ENCODE assay signal across 8 cellular contexts in the genomic region with DNA sequence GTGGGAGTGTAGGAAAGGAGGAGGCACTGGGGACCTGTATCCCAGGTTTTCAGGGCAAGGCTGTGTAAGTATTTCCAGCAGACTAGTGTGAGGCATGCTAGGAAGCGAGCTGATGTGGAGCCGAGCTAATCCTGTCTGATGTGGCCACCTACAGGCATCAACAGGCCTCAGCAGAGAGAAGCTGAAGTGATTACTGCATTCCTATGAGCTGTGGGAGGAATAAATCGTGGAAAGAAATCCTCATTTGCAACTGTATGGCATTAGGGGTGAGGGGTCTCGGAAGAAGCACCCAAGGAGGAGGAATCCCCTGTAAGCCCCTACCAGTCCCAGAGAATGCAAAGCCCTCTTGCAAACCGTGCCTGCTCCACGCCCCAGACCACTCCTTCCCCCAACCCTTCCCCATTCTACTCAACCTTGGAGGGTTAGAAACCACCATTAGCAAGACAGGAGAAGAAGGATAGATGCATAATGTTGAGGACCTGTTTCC. TPM values are rescaled to one million over a fixed set of nuclear protein-coding genes. Genes with fewer than 3 reads are reported as not detected.
DNase-seq lines count a peak whose midpoint lies in the region; ATAC-seq and TF ChIP-seq lines count a peak whose summit lies in the region.

No MANE protein-coding gene starts in this region.

- no peak overlapping the region for H2AFZ ChIP-seq in trophoblast cell (ENCODE audit: insufficient read depth, low read length, poor library complexity)

- H3K4me1 ChIP-seq in trophoblast cell (ENCODE audit: control insufficient read depth in 1 of 2, insufficient read depth in 2 of 2, low read length in 2 of 2) = peaks cover 2 to 3% of the 10 kb centered on the region in 2 experiments

- ATAC-seq in HG02938 (IDR thresholded peaks at IDR 0.05; ENCODE audit: unreplicated experiment) (no peak), HG03439 (IDR thresholded peaks at IDR 0.05; ENCODE audit: unreplicated experiment) (no peak)

- H2AK5ac ChIP-seq in trophoblast cell (ENCODE audit: low read length) = no peak overlapping the region

- no peak overlapping the region for H4K8ac ChIP-seq in trophoblast cell (ENCODE audit: low read depth, low read length)

- no peaks in the 10 kb centered on the region for H3K79me1 ChIP-seq in trophoblast cell (ENCODE audit: low read length)

- H3K4me3 ChIP-seq in foreskin fibroblast (ENCODE audit: low read depth in 1 of 2, low read length in 2 of 2) = no peak overlapping the region
- no peak overlapping the region for H3K4me3 ChIP-seq in trophoblast cell (ENCODE audit: low read depth, low read length)

- H2BK5ac ChIP-seq in trophoblast cell (ENCODE audit: low read depth, low read length, poor library complexity) = no peak overlapping the region

- H3K9me3 ChIP-seq in trophoblast cell (ENCODE audit: insufficient read depth, low read depth, low read length) = no peaks in the 10 kb centered on the region

- H3K36me3 ChIP-seq in trophoblast cell (ENCODE audit: control insufficient read depth in 1 of 2, insufficient read depth in 2 of 2, low read length in 2 of 2) = no peaks in the 10 kb centered on the region

- no peak overlapping the region for H3K23ac ChIP-seq in trophoblast cell (ENCODE audit: low read length)

- no peak overlapping the region for H4K91ac ChIP-seq in trophoblast cell (ENCODE audit: low read depth, low read length)

- no peak overlapping the region for H3K27ac ChIP-seq in trophoblast cell (ENCODE audit: low read depth, low read length)

- no peak overlapping the region for H2BK120ac ChIP-seq in trophoblast cell (ENCODE audit: insufficient read depth, low read length, poor library complexity)

- H2BK12ac ChIP-seq in trophoblast cell (ENCODE audit: low read length) = peak overlapping the region; percentile 67

- H3K14ac ChIP-seq in trophoblast cell (ENCODE audit: low read length) = no peak overlapping the region

- TF ChIP-seq CTCF in GM20000 (IDR thresholded peaks at IDR 0.05; ENCODE audit: extremely low read depth, missing control alignments) (peak; percentile 31), foreskin fibroblast (IDR thresholded peaks at IDR 0.05; ENCODE audit: low read depth, low read length) (peak; percentile 87)

- DNase-seq in ACHN (peak; percentile 75), GM20000 (ENCODE audit: low spot score) (peak; percentile 45), RPMI8226 (peak; percentile 43), foreskin fibroblast (peak; percentile 79 to 90), trophoblast cell (peak; percentile 13 to 14)
- DNase-seq in stimulated activated CD4-positive, alpha-beta T cell treated with anti-CD3 and anti-CD28 coated beads, Interleukin-12 subunit alpha, Interleukin-12 subunit beta, amount 100 ng/mL, for 4 hours = no peak

- H3K9ac ChIP-seq in trophoblast cell (ENCODE audit: low read length) = no peak overlapping the region

- no peaks in the 10 kb centered on the region for H3K79me2 ChIP-seq in trophoblast cell (ENCODE audit: control insufficient read depth, insufficient read depth, low read length, poor library complexity)

- no peak overlapping the region for H3K4me2 ChIP-seq in trophoblast cell (ENCODE audit: low read length)

- H3K4ac ChIP-seq in trophoblast cell (ENCODE audit: low read depth, low read length) = no peak overlapping the region

- no peak overlapping the region for H4K12ac ChIP-seq in trophoblast cell (ENCODE audit: low read depth, low read length)

- in situ Hi-C loops in ACHN (cut with HindIII; ENCODE audit: low pct_ligation_motif_present, low pct_unique_long_range_greater_than_20kb, low sequenced_read_pairs) = no loop called here

- H3K18ac ChIP-seq in trophoblast cell (ENCODE audit: low read length) = no peak overlapping the region

- WGBS in trophoblast cell (ENCODE audit: extremely low coverage, insufficient coverage, insufficient read length) = no CpG with 5 or more reads among the region's 6 CpGs

- H3K27me3 ChIP-seq in trophoblast cell (ENCODE audit: insufficient read depth, low read length) = no peaks in the 10 kb centered on the region

RNA-seq across cellular contexts. Expression of a gene that starts 41.6 kb away (rescaled TPM):
- polyA plus RNA-seq in trophoblast cell (2013) = not detected in 2 replicates

RNA-seq across cellular contexts. Expression of a gene that starts 43.8 kb away (rescaled TPM):
- polyA plus RNA-seq in trophoblast cell (2013) = 0.18 and 0.23 TPM in 2 replicates

RNA-seq across cellular contexts. Expression of a gene that starts 49.5 kb away (rescaled TPM):
- 0.01 TPM in 1 of 2 replicates, not detected in the other for polyA plus RNA-seq in trophoblast cell (2013)
